In the genomic region with DNA sequence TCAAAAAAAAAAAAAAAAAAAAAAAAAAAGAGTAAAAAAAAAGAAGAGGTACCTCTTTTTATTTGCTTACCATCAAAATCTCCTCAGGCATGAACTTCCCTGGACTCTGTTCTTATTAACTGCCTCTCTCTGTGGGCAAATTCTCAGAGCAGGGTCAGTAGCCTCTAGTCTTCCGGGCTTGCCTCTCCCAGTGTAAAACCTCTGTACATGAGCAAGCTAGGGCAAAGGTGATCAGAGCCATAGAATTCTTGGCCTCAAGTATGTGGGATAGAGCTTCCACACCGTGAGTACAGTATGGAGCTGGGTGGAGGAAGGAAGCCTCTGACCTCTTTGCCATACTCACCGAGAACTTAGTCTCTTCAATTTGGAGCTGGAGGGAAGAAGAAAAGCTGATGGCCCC, we compare ENCODE assay signal across 24 cellular contexts.
"Had no signal": no experiment of that assay in that cellular context is flagged by ENCODE, and none has a peak within 500 bp of the region (broad histone marks: within the 10 kb centered on the region; RNA-seq: fewer than 3 reads in every experiment).

No MANE protein-coding gene starts in this region.

- H3K27me3 ChIP-seq: esophagus squamous epithelium, neural progenitor cell, right atrium auricular region, sigmoid colon, spleen, suprapubic skin had no signal

- ATAC-seq: left ventricle myocardium superior; lower lobe of right lung; natural killer cell treated with Interleukin-12 subunit alpha and Interleukin-12 subunit beta and Interleukin-15 and Interleukin-18, amount 100 ng/mL, for 72 hours; stimulated activated naive CD8-positive, alpha-beta T cell treated with anti-CD3 and anti-CD28 coated beads, Interleukin-15, amount 100 ng/mL, for 72 hours had no signal

- H3K27me3 Mint-ChIP-seq: dendritic cell treated with granulocyte-macrophage colony-stimulating factor and Interleukin-4, amounts not matched to agents 40 ng/mL and 50 ng/mL, for 4 days; naive B cell; natural killer cell treated with Interleukin-12 subunit alpha and Interleukin-12 subunit beta and Interleukin-15 and Interleukin-18, amount 100 ng/mL, for 72 hours; progenitor cell of endocrine pancreas; stimulated activated naive CD8-positive, alpha-beta T cell treated with anti-CD3 and anti-CD28 coated beads, Interleukin-15, amount 100 ng/mL, for 72 hours had no signal

- H3K9me3 Mint-ChIP-seq: dendritic cell treated with granulocyte-macrophage colony-stimulating factor and Interleukin-4, amounts not matched to agents 40 ng/mL and 50 ng/mL, for 4 days; immature natural killer cell; naive B cell; natural killer cell treated with Interleukin-12 subunit alpha and Interleukin-12 subunit beta and Interleukin-15 and Interleukin-18, amount 100 ng/mL, for 72 hours; neural progenitor cell; stimulated activated naive CD8-positive, alpha-beta T cell treated with anti-CD3 and anti-CD28 coated beads, Interleukin-15, amount 100 ng/mL, for 72 hours had no signal

- FAIRE-seq: colon, endothelial cell of umbilical vein had no signal

- H3K4me3 ChIP-seq: esophagus squamous epithelium, lower lobe of right lung, neural progenitor cell, right atrium auricular region, sigmoid colon, spleen, suprapubic skin had no signal

- H3K27ac ChIP-seq: esophagus squamous epithelium, lower lobe of right lung, neural progenitor cell, parathyroid adenoma, right atrium auricular region, sigmoid colon, spleen, suprapubic skin had no signal

- H3K27ac Mint-ChIP-seq: dendritic cell treated with granulocyte-macrophage colony-stimulating factor and Interleukin-4, amounts not matched to agents 40 ng/mL and 50 ng/mL, for 4 days; natural killer cell treated with Interleukin-12 subunit alpha and Interleukin-12 subunit beta and Interleukin-15 and Interleukin-18, amount 100 ng/mL, for 72 hours; neural progenitor cell had no signal

- H3K9me3 ChIP-seq: esophagus squamous epithelium, lower lobe of right lung, right atrium auricular region, sigmoid colon, spleen, suprapubic skin had no signal

- H3K4me1 ChIP-seq: esophagus squamous epithelium, lower lobe of right lung, neural progenitor cell, parathyroid adenoma, right atrium auricular region, sigmoid colon, spleen, suprapubic skin had no signal

- DNase-seq: effector CD8-positive, alpha-beta T cell; esophagus squamous epithelium; foreskin melanocyte; hypothalamus; immature natural killer cell; islet precursor cell; kidney glomerular epithelial cell; left ventricle myocardium superior; lower lobe of right lung; naive B cell; sigmoid colon; spleen; stimulated activated CD4-positive, alpha-beta T cell treated with anti-CD3 and anti-CD28 coated beads, Interleukin-2, amount 100 ng/mL, for 48 hours; stimulated activated naive CD4-positive, alpha-beta T cell; stimulated activated naive CD8-positive, alpha-beta T cell treated with anti-CD3 and anti-CD28 coated beads, Interleukin-15, amount 100 ng/mL, for 72 hours had no signal

- H3K4me3 Mint-ChIP-seq: dendritic cell treated with granulocyte-macrophage colony-stimulating factor and Interleukin-4, amounts not matched to agents 40 ng/mL and 50 ng/mL, for 4 days; immature natural killer cell; naive B cell; natural killer cell treated with Interleukin-12 subunit alpha and Interleukin-12 subunit beta and Interleukin-15 and Interleukin-18, amount 100 ng/mL, for 72 hours; neural progenitor cell; stimulated activated naive CD8-positive, alpha-beta T cell treated with anti-CD3 and anti-CD28 coated beads, Interleukin-15, amount 100 ng/mL, for 72 hours had no signal

- H3K4me1 Mint-ChIP-seq: neural progenitor cell; stimulated activated naive CD8-positive, alpha-beta T cell treated with anti-CD3 and anti-CD28 coated beads, Interleukin-15, amount 100 ng/mL, for 72 hours had no signal
